Comparison of ENCODE assay signal across 20 cellular contexts in the genomic region with DNA sequence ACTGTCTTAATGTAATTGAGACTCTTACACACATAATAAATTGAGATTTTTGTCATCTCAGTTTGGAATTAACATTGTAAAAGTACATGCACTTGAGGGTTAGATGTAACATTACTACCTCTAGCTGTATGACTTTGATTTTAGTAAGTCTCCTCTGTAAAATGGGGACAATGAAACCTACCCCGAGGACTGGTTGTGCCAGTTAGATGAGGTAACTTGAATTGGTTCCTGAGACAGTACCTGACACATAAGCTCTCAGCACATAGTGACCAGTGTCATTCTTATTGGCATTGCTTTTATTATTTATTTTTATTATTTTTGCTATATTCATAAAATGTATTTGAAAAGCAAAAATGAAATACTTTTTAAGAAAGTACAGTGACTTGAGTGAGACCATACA.
"Had no signal": no experiment of that assay in that cellular context is flagged by ENCODE, and none has a peak within 500 bp of the region (broad histone marks: within the 10 kb centered on the region; RNA-seq: fewer than 3 reads in every experiment).

No MANE protein-coding gene starts in this region.

- H3K27ac Mint-ChIP-seq: activated CD4-positive, alpha-beta T cell treated with anti-CD3 and anti-CD28 coated beads, Interleukin-2, amount 10 ng/mL, durations not matched to agents 7 days and 5 days; activated naive CD8-positive, alpha-beta T cell treated with anti-CD3 and anti-CD28 coated beads for 36 hours; activated T-cell treated with anti-CD3 and anti-CD28 coated beads, Interleukin-2, amount 50 U/mL, for 24 hours; activated T-helper 17 cell treated with anti-CD3 and anti-CD28 coated beads, Interleukin-2, amount 50 U/mL, for 72 hours; stimulated activated effector memory CD8-positive, alpha-beta T cell treated with anti-CD3 and anti-CD28 coated beads, Interleukin-12 subunit alpha, Interleukin-12 subunit beta, amount 100 ng/mL, for 72 hours; stimulated activated naive CD8-positive, alpha-beta T cell treated with anti-CD3 and anti-CD28 coated beads, Interleukin-15, amount 100 ng/mL, for 72 hours had no signal

- H3K4me3 ChIP-seq: left ventricle myocardium inferior, right lobe of liver, skin epidermis, tibial nerve had no signal

- H3K9me3 ChIP-seq: left ventricle myocardium inferior, right lobe of liver, tibial nerve had no signal

- H3K9me3 Mint-ChIP-seq: activated CD4-positive, alpha-beta T cell treated with anti-CD3 and anti-CD28 coated beads, Interleukin-2, amount 10 ng/mL, durations not matched to agents 7 days and 5 days; activated naive CD8-positive, alpha-beta T cell treated with anti-CD3 and anti-CD28 coated beads for 36 hours; activated T-cell treated with anti-CD3 and anti-CD28 coated beads, Interleukin-2, amount 50 U/mL, for 24 hours; activated T-helper 17 cell treated with anti-CD3 and anti-CD28 coated beads, Interleukin-2, amount 50 U/mL, for 72 hours; nephron; stimulated activated effector memory CD8-positive, alpha-beta T cell treated with anti-CD3 and anti-CD28 coated beads, Interleukin-12 subunit alpha, Interleukin-12 subunit beta, amount 100 ng/mL, for 72 hours; stimulated activated naive CD8-positive, alpha-beta T cell treated with anti-CD3 and anti-CD28 coated beads, Interleukin-15, amount 100 ng/mL, for 72 hours had no signal

- H3K27me3 ChIP-seq: right lobe of liver, tibial nerve had no signal

- H3K36me3 ChIP-seq: left ventricle myocardium inferior, right lobe of liver, tibial nerve had no signal

- ATAC-seq: activated T-helper 17 cell treated with anti-CD3 and anti-CD28 coated beads, Interleukin-2, amount 50 U/mL, for 72 hours; right lobe of liver; stimulated activated naive CD8-positive, alpha-beta T cell treated with anti-CD3 and anti-CD28 coated beads, Interleukin-15, amount 100 ng/mL, for 72 hours had no signal

- DNase-seq: activated CD4-positive, alpha-beta T cell treated with anti-CD3 and anti-CD28 coated beads, Interleukin-2, amount 10 ng/mL, durations not matched to agents 7 days and 5 days; activated CD4-positive, CD25-positive, alpha-beta regulatory T cell treated with anti-CD3 and anti-CD28 coated beads, Interleukin-2, amount 50 U/mL, for 72 hours; activated naive CD4-positive, alpha-beta T cell; activated naive CD8-positive, alpha-beta T cell treated with anti-CD3 and anti-CD28 coated beads for 36 hours; activated T-cell treated with anti-CD3 and anti-CD28 coated beads, Interleukin-2, amount 50 U/mL, for 24 hours; cerebellar nuclear complex; cortex of kidney; foreskin melanocyte; hippocampal formation; kidney glomerular epithelial cell; left ventricle myocardium inferior; right lobe of liver; stimulated activated CD4-positive, alpha-beta T cell treated with anti-CD3 and anti-CD28 coated beads, Interleukin-2, amount 100 ng/mL, for 24 hours; stimulated activated naive CD8-positive, alpha-beta T cell treated with anti-CD3 and anti-CD28 coated beads, Interleukin-15, amount 100 ng/mL, for 72 hours had no signal

- H3K9ac ChIP-seq: parathyroid adenoma had no signal

- H3K27ac ChIP-seq: left ventricle myocardium inferior, parathyroid adenoma, right lobe of liver had no signal

- H2AFZ ChIP-seq: parathyroid adenoma had no signal

- H3K36me3 Mint-ChIP-seq: activated naive CD8-positive, alpha-beta T cell treated with anti-CD3 and anti-CD28 coated beads for 36 hours; stimulated activated effector memory CD8-positive, alpha-beta T cell treated with anti-CD3 and anti-CD28 coated beads, Interleukin-12 subunit alpha, Interleukin-12 subunit beta, amount 100 ng/mL, for 72 hours had no signal

- H3K4me1 Mint-ChIP-seq: activated CD4-positive, alpha-beta T cell treated with anti-CD3 and anti-CD28 coated beads, Interleukin-2, amount 10 ng/mL, durations not matched to agents 7 days and 5 days; activated naive CD8-positive, alpha-beta T cell treated with anti-CD3 and anti-CD28 coated beads for 36 hours; activated T-helper 17 cell treated with anti-CD3 and anti-CD28 coated beads, Interleukin-2, amount 50 U/mL, for 72 hours; stimulated activated effector memory CD8-positive, alpha-beta T cell treated with anti-CD3 and anti-CD28 coated beads, Interleukin-12 subunit alpha, Interleukin-12 subunit beta, amount 100 ng/mL, for 72 hours; stimulated activated naive CD8-positive, alpha-beta T cell treated with anti-CD3 and anti-CD28 coated beads, Interleukin-15, amount 100 ng/mL, for 72 hours had no signal

- H3K4me3 Mint-ChIP-seq: activated CD4-positive, alpha-beta T cell treated with anti-CD3 and anti-CD28 coated beads, Interleukin-2, amount 10 ng/mL, durations not matched to agents 7 days and 5 days; activated naive CD8-positive, alpha-beta T cell treated with anti-CD3 and anti-CD28 coated beads for 36 hours; activated T-cell treated with anti-CD3 and anti-CD28 coated beads, Interleukin-2, amount 50 U/mL, for 24 hours; activated T-helper 17 cell treated with anti-CD3 and anti-CD28 coated beads, Interleukin-2, amount 50 U/mL, for 72 hours; nephron; stimulated activated effector memory CD8-positive, alpha-beta T cell treated with anti-CD3 and anti-CD28 coated beads, Interleukin-12 subunit alpha, Interleukin-12 subunit beta, amount 100 ng/mL, for 72 hours; stimulated activated naive CD8-positive, alpha-beta T cell treated with anti-CD3 and anti-CD28 coated beads, Interleukin-15, amount 100 ng/mL, for 72 hours had no signal
